In the genomic region with DNA sequence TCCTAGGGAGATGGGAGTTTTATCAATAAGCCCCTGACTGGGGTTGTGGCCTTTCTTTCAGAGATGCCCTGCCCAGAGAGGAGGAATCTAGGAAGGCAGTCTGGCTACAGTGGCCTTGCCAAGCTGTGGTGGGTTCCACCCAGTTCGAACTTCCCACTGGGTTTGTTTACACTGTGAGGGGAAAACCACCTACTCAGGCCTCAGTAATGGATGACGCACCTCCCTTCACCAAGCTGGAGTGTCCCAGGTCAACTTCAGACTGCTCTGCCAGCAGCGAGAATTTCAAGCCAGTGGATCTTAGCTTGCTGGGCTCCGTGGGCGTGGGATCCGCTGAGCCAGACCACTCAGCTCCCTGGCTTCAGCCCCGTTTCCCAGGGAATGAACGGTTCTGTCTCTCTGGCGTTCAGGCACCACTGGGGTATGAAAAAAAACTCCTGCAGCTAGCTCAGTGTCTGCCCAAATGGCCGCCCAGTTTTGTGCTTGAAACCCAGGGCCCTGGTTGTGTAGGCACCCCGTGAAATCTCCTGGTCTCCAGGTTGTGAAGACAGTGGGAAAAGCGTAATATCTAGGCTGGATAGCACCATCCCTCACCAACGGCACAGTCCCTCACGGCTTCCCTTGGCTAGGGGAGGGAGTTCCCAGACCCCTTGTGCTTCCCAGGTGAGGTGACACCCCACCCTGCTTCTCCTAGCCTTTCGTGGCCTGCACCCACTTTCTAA, we compare ENCODE assay signal across 8 cellular contexts. TPM values are rescaled to one million over a fixed set of nuclear protein-coding genes. Genes with fewer than 3 reads are reported as not detected.
A peak's percentile ranks its signal among the peaks of the same experiment; 100 is the strongest.
DNase-seq lines count a peak whose midpoint lies in the region; FAIRE-seq and TF ChIP-seq lines count a peak whose summit lies in the region.
"Not testable (repeated sequence)": the region's sequence is repeated elsewhere in the genome, so short reads cannot be mapped to it uniquely, and the experiment has no call there.

No MANE protein-coding gene starts in this region.

- dilution Hi-C loops in endothelial cell of umbilical vein (cut with MboI; ENCODE audit: extremely low pct_ligation_motif_present, low sequenced_read_pairs), result not testable (repeated sequence)

- not testable (repeated sequence) for H3K9me1 ChIP-seq in endothelial cell of umbilical vein (replicated peaks; ENCODE audit: control insufficient read depth, extremely low read depth, insufficient read depth, low read length)

- H3K4me3 ChIP-seq in GM12864 (ENCODE audit: low read depth, low read length) (peak overlapping the region; percentile 22; the same call in 1 of the 2 replicates), SK-N-MC (peak overlapping the region; percentile 57), endothelial cell of umbilical vein (replicated peaks in 1 of 3; ENCODE audit: insufficient read depth in 1 of 3, low read depth in 1 of 3, low read length in 3 of 3) (peak overlapping the region in 1 of 3 experiments; percentile 0), skeletal muscle satellite cell (ENCODE audit: low read length) (peak overlapping the region; percentile 46)
- H3K4me3 ChIP-seq in HL-60 (replicated peaks; ENCODE audit: insufficient read depth, low read length), result not testable (repeated sequence)

- not testable (repeated sequence) for TF ChIP-seq POLR2A in endothelial cell of umbilical vein (IDR thresholded peaks at IDR 0.05; ENCODE audit: low read depth, low read length)

- H3K79me2 ChIP-seq in endothelial cell of umbilical vein (ENCODE audit: control insufficient read depth, insufficient read depth, low read length), result peaks cover 43% of the 10 kb centered on the region

- peak overlapping the region; percentile 86 for H3K4me2 ChIP-seq in endothelial cell of umbilical vein (ENCODE audit: insufficient read depth, low read length)
- H3K4me2 ChIP-seq in skeletal muscle satellite cell (ENCODE audit: low read length), result peak overlapping the region; percentile 71

- H4K20me1 ChIP-seq in endothelial cell of umbilical vein (replicated peaks; ENCODE audit: control insufficient read depth, extremely low read depth, insufficient read depth, low read length), result not testable (repeated sequence)

- H3K27ac ChIP-seq in HL-60 (replicated peaks), result peak overlapping the region; percentile 51
- H3K27ac ChIP-seq in SK-N-MC, result peak overlapping the region; percentile 86
- H3K27ac ChIP-seq in endothelial cell of umbilical vein (ENCODE audit: insufficient read depth, low read depth, low read length), result peak overlapping the region; percentile 90

- not testable (repeated sequence) for H3K27me3 ChIP-seq in HL-60 (ENCODE audit: insufficient read depth, poor library complexity, severe bottlenecking); endothelial cell of umbilical vein (ENCODE audit: control insufficient read depth in 2 of 2, insufficient read depth in 2 of 2, low read length in 2 of 2); skeletal muscle satellite cell (ENCODE audit: control insufficient read depth, insufficient read depth, low read length)

- not testable (repeated sequence) for H2AFZ ChIP-seq in endothelial cell of umbilical vein (ENCODE audit: low read depth, low read length)

- peaks cover 32% of the 10 kb centered on the region for H3K4me1 ChIP-seq in endothelial cell of umbilical vein (ENCODE audit: control insufficient read depth, extremely low read depth, insufficient read depth, low read length)
- H3K4me1 ChIP-seq in skeletal muscle satellite cell (ENCODE audit: control insufficient read depth, insufficient read depth, low read length), result peaks cover 31% of the 10 kb centered on the region

- FAIRE-seq in endothelial cell of umbilical vein (lab: Jason Lieb, UNC), result peak; percentile 74
- FAIRE-seq in urothelium cell line (lab: Jason Lieb, UNC), result not testable (repeated sequence)

- H3K36me3 ChIP-seq in SK-N-MC (ENCODE audit: insufficient read depth, low read length); endothelial cell of umbilical vein (ENCODE audit: control insufficient read depth in 2 of 2, extremely low read depth in 1 of 2, insufficient read depth in 2 of 2, low read length in 2 of 2); skeletal muscle satellite cell (ENCODE audit: insufficient read depth, low read length): not testable (repeated sequence)

- H3K9me3 ChIP-seq in SK-N-MC (ENCODE audit: low read depth, low read length); endothelial cell of umbilical vein (replicated peaks; ENCODE audit: control insufficient read depth, insufficient read depth, low read length); skeletal muscle satellite cell (replicated peaks; ENCODE audit: low read length): not testable (repeated sequence)

- POLR2A ChIA-PET in endothelial cell of umbilical vein (lab: Charles Lee), result interaction anchor here (0.6 kb wide), 1 partner anchor 8 kb away, joined by 4 read pairs; no protein-coding TSS in a partner anchor

- CTCF ChIA-PET in endothelial cell of umbilical vein (lab: Charles Lee), result interaction anchor here (0.6 to 3.8 kb wide), 7 partner anchors 7 to 115 kb away, joined by 3 to 22 read pairs (median 3); no protein-coding TSS in a partner anchor

- not testable (repeated sequence) for BruUV-seq in endothelial cell of umbilical vein (replicated peaks; lab: Mats Ljungman, UMichigan)

- H3K9ac ChIP-seq in SK-N-MC (ENCODE audit: insufficient read length), result not testable (repeated sequence)
- peak overlapping the region; percentile 56 for H3K9ac ChIP-seq in endothelial cell of umbilical vein (replicated peaks; ENCODE audit: extremely low read depth, insufficient read depth, low read length)
- H3K9ac ChIP-seq in skeletal muscle satellite cell (ENCODE audit: low read depth, low read length), result peak overlapping the region; percentile 47

- intact Hi-C loops in endothelial cell of umbilical vein (cut with micrococcal nuclease), result loop anchor here (1.0 kb wide), 1 partner anchor 151 kb away; a partner anchor contains a TSS

- TF ChIP-seq CTCF in GM12864 (IDR thresholded peaks at IDR 0.05; ENCODE audit: low read depth, low read length, missing control alignments); HL-60 (IDR thresholded peaks at IDR 0.05; ENCODE audit: insufficient read depth, low read length); endothelial cell of umbilical vein (IDR thresholded peaks at IDR 0.05; ENCODE audit: extremely low read depth in 1 of 2, insufficient read depth in 1 of 2, low read depth in 1 of 2, low read length in 2 of 2): not testable (repeated sequence)

- not testable (repeated sequence) for DNase-seq in GM12864 (ENCODE audit: low read depth); HL-60 (ENCODE audit: low read depth in 1 of 2, low spot score in 1 of 2); SK-N-MC (ENCODE audit: low read depth, low spot score)
- peak; percentile 19 for DNase-seq in activated naive CD4-positive, alpha-beta T cell treated with Interleukin-2 at 50 U/mL for 16 hours
- DNase-seq in endothelial cell of umbilical vein (ENCODE audit: low read depth, low spot score), result peak; percentile 87
- peak; percentile 59 for DNase-seq in kidney tubule cell (ENCODE audit: low spot score)
- peak; percentile 31 for DNase-seq in urothelium cell line (ENCODE audit: low spot score)

TF ChIP-seq in endothelial cell of umbilical vein, 7 proteins besides CTCF, POLR2A, EP300 and RAD21:
- peak; percentile 38 for TF ChIP-seq FOS (IDR thresholded peaks at IDR 0.05; ENCODE audit: borderline replicate concordance, insufficient read depth, low read length)
- TF ChIP-seq POLR2AphosphoS5 (IDR thresholded peaks at IDR 0.05; ENCODE audit: insufficient read depth, low read depth, low read length), result peak; percentile 25
TF ChIP-seq in endothelial cell of umbilical vein: peak in this region for 2; not testable (repeated sequence) for 5.

RNA-seq across cellular contexts. Expression of a gene that starts 45.1 kb away (rescaled TPM):
- 0.65 and 0.71 TPM in 2 replicates for total RNA-seq in endothelial cell of umbilical vein
- 0.05 and 0.15 TPM in 2 replicates for polyA plus RNA-seq in endothelial cell of umbilical vein
- 0.06 and 0.10 TPM in 2 replicates for polyA plus RNA-seq in endothelial cell of umbilical vein (2011; cell fraction: cytosol; rRNA removed)
- 1.7 and 2.4 TPM in 2 replicates for polyA plus RNA-seq in endothelial cell of umbilical vein (2011; cell fraction: nucleus; rRNA removed)
- 0.20 TPM in 1 of 2 replicates, not detected in the other for polyA plus RNA-seq in endothelial cell of umbilical vein (2012)
- polyA minus RNA-seq in endothelial cell of umbilical vein, result 0.46 and 0.76 TPM in 2 replicates
- not detected for polyA minus RNA-seq in endothelial cell of umbilical vein (2011; cell fraction: cytosol; rRNA and poly(A)+ RNA removed)
- 0.34 and 3.0 TPM in 2 replicates for polyA minus RNA-seq in endothelial cell of umbilical vein (2011; cell fraction: nucleus; rRNA and poly(A)+ RNA removed)
- 0.44 TPM in 1 of 2 replicates, not detected in the other for total RNA-seq in skeletal muscle satellite cell (2012; rRNA removed)

RNA-seq across cellular contexts. Expression of a gene that starts 54.5 kb away (rescaled TPM):
- total RNA-seq in endothelial cell of umbilical vein, result 22.1 and 27.3 TPM in 2 replicates
- 4.6 and 5.1 TPM in 2 replicates for polyA plus RNA-seq in endothelial cell of umbilical vein
- polyA plus RNA-seq in endothelial cell of umbilical vein (2011; cell fraction: cytosol; rRNA removed), result 7.3 TPM in 2 replicates
- 28.6 and 29.8 TPM in 2 replicates for polyA plus RNA-seq in endothelial cell of umbilical vein (2011; cell fraction: nucleus; rRNA removed)
- polyA plus RNA-seq in endothelial cell of umbilical vein (2012), result 11.9 and 15.2 TPM in 2 replicates
- 34.3 and 41.4 TPM in 2 replicates for polyA minus RNA-seq in endothelial cell of umbilical vein
- 7.4 TPM for polyA minus RNA-seq in endothelial cell of umbilical vein (2011; cell fraction: cytosol; rRNA and poly(A)+ RNA removed)
- 32.6 and 42.8 TPM in 2 replicates for polyA minus RNA-seq in endothelial cell of umbilical vein (2011; cell fraction: nucleus; rRNA and poly(A)+ RNA removed)
- 28.6 and 29.1 TPM in 2 replicates for total RNA-seq in skeletal muscle satellite cell (2012; rRNA removed)

RNA-seq across cellular contexts. Expression of a gene that starts 54.7 kb away (rescaled TPM):
- total RNA-seq in endothelial cell of umbilical vein, result 21.3 and 25.6 TPM in 2 replicates
- 4.2 and 8.0 TPM in 2 replicates for polyA plus RNA-seq in endothelial cell of umbilical vein
- 6.2 and 9.0 TPM in 2 replicates for polyA plus RNA-seq in endothelial cell of umbilical vein (2011; cell fraction: cytosol; rRNA removed)
- polyA plus RNA-seq in endothelial cell of umbilical vein (2011; cell fraction: nucleus; rRNA removed), result 13.8 and 14.1 TPM in 2 replicates
- 16.9 and 17.2 TPM in 2 replicates for polyA plus RNA-seq in endothelial cell of umbilical vein (2012)
- polyA minus RNA-seq in endothelial cell of umbilical vein, result 36.1 and 46.8 TPM in 2 replicates
- polyA minus RNA-seq in endothelial cell of umbilical vein (2011; cell fraction: cytosol; rRNA and poly(A)+ RNA removed), result 9.2 TPM
- 40.6 and 51.8 TPM in 2 replicates for polyA minus RNA-seq in endothelial cell of umbilical vein (2011; cell fraction: nucleus; rRNA and poly(A)+ RNA removed)
- 23.2 and 26.1 TPM in 2 replicates for total RNA-seq in skeletal muscle satellite cell (2012; rRNA removed)
